1 cellular context compared by ENCODE assay signal in genomic region chr19:32674959-32675719, GRCh38.
TF ChIP-seq lines count a peak whose summit lies in the region.

Gene ANKRD27, minus strand, starts transcription at chr19:32675180. Its CDS starts 16,165 bp downstream, at chr19:32659015.

TF ChIP-seq in GM12878, 131 proteins besides CTCF, POLR2A, EP300 and RAD21 (continued from another document and continues in another):
- TF ChIP-seq ZNF384 (IDR thresholded peaks at IDR 0.05; ENCODE audit: borderline replicate concordance, low read depth, low read length) (no peak), SP1 (IDR thresholded peaks at IDR 0.05; ENCODE audit: low read depth, low read length) (peak; percentile 99), REST (IDR thresholded peaks at IDR 0.05; ENCODE audit: low read depth, low read length) (no peak), LARP7 (IDR thresholded peaks at IDR 0.05) (peak; percentile 30; the same call in 1 of the 2 replicates), TCF7 (IDR thresholded peaks at IDR 0.05; ENCODE audit: borderline replicate concordance) (no peak), MYC (IDR thresholded peaks at IDR 0.05; ENCODE audit: insufficient read depth, insufficient read length, insufficient replicate concordance, low read length, severe bottlenecking) (no peak), PKNOX1 (IDR thresholded peaks at IDR 0.05) (peak; percentile 99), CHD4 (IDR thresholded peaks at IDR 0.05) (no peak), CBX5 (IDR thresholded peaks at IDR 0.05; ENCODE audit: low read depth) (no peak), ZBED1 (IDR thresholded peaks at IDR 0.05; ENCODE audit: borderline replicate concordance) (no peak), ZNF207 (IDR thresholded peaks at IDR 0.05; ENCODE audit: borderline replicate concordance) (no peak), KAT2A (conservative IDR thresholded peaks at IDR 0.05; ENCODE audit: control insufficient read depth, low read depth, low read length) (no peak), PML (IDR thresholded peaks at IDR 0.05; ENCODE audit: low read length) (no peak), CEBPZ (IDR thresholded peaks at IDR 0.05; ENCODE audit: low read depth, low read length) (peak; percentile 51), MXI1 (IDR thresholded peaks at IDR 0.05; ENCODE audit: low read depth, low read length) (peak; percentile 73), ZBTB11 (CRISPR knock-in tag; IDR thresholded peaks at IDR 0.05) (no peak), BCL3 (IDR thresholded peaks at IDR 0.05; ENCODE audit: borderline replicate concordance, insufficient read depth, low read depth, low read length, poor library complexity, severe bottlenecking) (no peak), ZNF622 (IDR thresholded peaks at IDR 0.05) (no peak), E2F4 (IDR thresholded peaks at IDR 0.05; ENCODE audit: low read depth, low read length) (no peak), POLR2AphosphoS5 (IDR thresholded peaks at IDR 0.05; ENCODE audit: low read length) (peak; percentile 66; the same call in 1 of the 2 replicates), TCF12 (IDR thresholded peaks at IDR 0.05; ENCODE audit: low read depth, low read length) (no peak), TCF3 (IDR thresholded peaks at IDR 0.05; ENCODE audit: borderline replicate concordance, insufficient read depth, low read depth, low read length) (no peak), STAT3 (IDR thresholded peaks at IDR 0.05; ENCODE audit: low read depth, low read length) (no peak), PAX8 (IDR thresholded peaks at IDR 0.05) (no peak), ZBTB33 (IDR thresholded peaks at IDR 0.05) (no peak), MTA2 (IDR thresholded peaks at IDR 0.05; ENCODE audit: low read depth) (no peak), TAF1 (IDR thresholded peaks at IDR 0.05; ENCODE audit: borderline replicate concordance, low read depth, low read length) (peak; percentile 24; the same call in 1 of the 2 replicates), CBFB (IDR thresholded peaks at IDR 0.05; ENCODE audit: low read depth) (no peak), POU2F2 (IDR thresholded peaks at IDR 0.05; ENCODE audit: borderline replicate concordance, low read depth, low read length) (no peak; the same call in 2 of the 3 replicates), BRCA1 (IDR thresholded peaks at IDR 0.05; ENCODE audit: low read depth, low read length) (no peak), E2F8 (IDR thresholded peaks at IDR 0.05; ENCODE audit: low read depth, partially characterized antibody) (no peak), HDAC2 (IDR thresholded peaks at IDR 0.05) (no peak), NKRF (conservative IDR thresholded peaks at IDR 0.05) (no peak), SIX5 (IDR thresholded peaks at IDR 0.05; ENCODE audit: low read depth, low read length, severe bottlenecking) (no peak), HDAC6 (IDR thresholded peaks at IDR 0.05; ENCODE audit: unreplicated experiment) (no peak), KLF5 (IDR thresholded peaks at IDR 0.05; ENCODE audit: partially characterized antibody) (no peak), RB1 (IDR thresholded peaks at IDR 0.05; ENCODE audit: borderline replicate concordance) (peak; percentile 47; the same call in 1 of the 2 replicates), ZNF217 (IDR thresholded peaks at IDR 0.05) (no peak)
